Comparison of ENCODE assay signal across 1 cellular context in the genomic region with DNA sequence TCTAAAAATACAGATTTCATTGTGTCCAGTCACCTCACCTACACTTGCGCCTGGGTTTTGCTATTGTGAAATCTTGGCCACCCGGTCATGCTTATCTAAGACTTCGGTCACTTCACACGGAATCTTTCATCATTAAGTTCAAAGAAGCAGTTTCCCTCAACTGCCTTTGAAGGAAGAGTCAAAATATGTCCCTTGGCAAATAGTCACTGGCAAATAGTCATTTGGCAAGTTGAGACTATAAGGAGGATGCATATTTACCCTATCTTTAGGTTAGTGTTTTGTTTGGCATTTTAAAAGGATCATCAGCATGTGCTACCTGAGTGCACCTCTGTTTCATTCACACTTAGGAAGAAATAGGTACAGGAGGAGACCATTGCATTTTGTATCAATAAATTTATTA.
TF ChIP-seq lines count a peak whose summit lies in the region.

No MANE protein-coding gene starts in this region.

TF ChIP-seq in HepG2, 621 proteins besides CTCF, POLR2A, EP300 and RAD21 (continued from another document and continues in another):
- no peak for TF ChIP-seq ZKSCAN5 (CRISPR knock-in tag; IDR thresholded peaks at IDR 0.05)
- TF ChIP-seq WIZ (CRISPR knock-in tag; IDR thresholded peaks at IDR 0.05), result no peak
- 0 out of 2 replicates have a peak, but pooled peaks have one; percentile 66 for TF ChIP-seq TSC22D2 (CRISPR knock-in tag; IDR thresholded peaks at IDR 0.05; ENCODE audit: borderline replicate concordance)
- TF ChIP-seq, protein P1, sequence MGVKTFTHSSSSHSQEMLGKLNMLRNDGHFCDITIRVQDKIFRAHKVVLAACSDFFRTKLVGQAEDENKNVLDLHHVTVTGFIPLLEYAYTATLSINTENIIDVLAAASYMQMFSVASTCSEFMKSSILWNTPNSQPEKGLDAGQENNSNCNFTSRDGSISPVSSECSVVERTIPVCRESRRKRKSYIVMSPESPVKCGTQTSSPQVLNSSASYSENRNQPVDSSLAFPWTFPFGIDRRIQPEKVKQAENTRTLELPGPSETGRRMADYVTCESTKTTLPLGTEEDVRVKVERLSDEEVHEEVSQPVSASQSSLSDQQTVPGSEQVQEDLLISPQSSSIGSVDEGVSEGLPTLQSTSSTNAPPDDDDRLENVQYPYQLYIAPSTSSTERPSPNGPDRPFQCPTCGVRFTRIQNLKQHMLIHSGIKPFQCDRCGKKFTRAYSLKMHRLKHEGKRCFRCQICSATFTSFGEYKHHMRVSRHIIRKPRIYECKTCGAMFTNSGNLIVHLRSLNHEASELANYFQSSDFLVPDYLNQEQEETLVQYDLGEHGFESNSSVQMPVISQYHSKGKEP (CRISPR knock-in tag; IDR thresholded peaks at IDR 0.05), result no peak
- TF ChIP-seq NFRKB (IDR thresholded peaks at IDR 0.05), result no peak
- no peak for TF ChIP-seq AGO1 (IDR thresholded peaks at IDR 0.05; ENCODE audit: low read depth, low read length, poor library complexity, severe bottlenecking)
- TF ChIP-seq PHF20 (CRISPR knock-in tag; IDR thresholded peaks at IDR 0.05), result no peak
- peak; percentile 97 for TF ChIP-seq FOXO1 (CRISPR knock-in tag; IDR thresholded peaks at IDR 0.05)
- TF ChIP-seq, protein P2, sequence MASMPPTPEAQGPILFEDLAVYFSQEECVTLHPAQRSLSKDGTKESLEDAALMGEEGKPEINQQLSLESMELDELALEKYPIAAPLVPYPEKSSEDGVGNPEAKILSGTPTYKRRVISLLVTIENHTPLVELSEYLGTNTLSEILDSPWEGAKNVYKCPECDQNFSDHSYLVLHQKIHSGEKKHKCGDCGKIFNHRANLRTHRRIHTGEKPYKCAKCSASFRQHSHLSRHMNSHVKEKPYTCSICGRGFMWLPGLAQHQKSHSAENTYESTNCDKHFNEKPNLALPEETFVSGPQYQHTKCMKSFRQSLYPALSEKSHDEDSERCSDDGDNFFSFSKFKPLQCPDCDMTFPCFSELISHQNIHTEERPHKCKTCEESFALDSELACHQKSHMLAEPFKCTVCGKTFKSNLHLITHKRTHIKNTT (CRISPR knock-in tag; IDR thresholded peaks at IDR 0.05), result no peak
- TF ChIP-seq SMARCE1 (IDR thresholded peaks at IDR 0.05; ENCODE audit: borderline replicate concordance), result no peak
- TF ChIP-seq TBL1XR1 (IDR thresholded peaks at IDR 0.05; ENCODE audit: borderline replicate concordance, low read length, partially characterized antibody), result peak; percentile 67
- TF ChIP-seq GFI1 (CRISPR knock-in tag; IDR thresholded peaks at IDR 0.05; ENCODE audit: borderline replicate concordance), result peak; percentile 93
- TF ChIP-seq ZNF33A (CRISPR knock-in tag; IDR thresholded peaks at IDR 0.05; ENCODE audit: borderline replicate concordance), result no peak
- no peak for TF ChIP-seq TMF1 (CRISPR knock-in tag; IDR thresholded peaks at IDR 0.05; ENCODE audit: low read depth)
- TF ChIP-seq, protein P3, sequence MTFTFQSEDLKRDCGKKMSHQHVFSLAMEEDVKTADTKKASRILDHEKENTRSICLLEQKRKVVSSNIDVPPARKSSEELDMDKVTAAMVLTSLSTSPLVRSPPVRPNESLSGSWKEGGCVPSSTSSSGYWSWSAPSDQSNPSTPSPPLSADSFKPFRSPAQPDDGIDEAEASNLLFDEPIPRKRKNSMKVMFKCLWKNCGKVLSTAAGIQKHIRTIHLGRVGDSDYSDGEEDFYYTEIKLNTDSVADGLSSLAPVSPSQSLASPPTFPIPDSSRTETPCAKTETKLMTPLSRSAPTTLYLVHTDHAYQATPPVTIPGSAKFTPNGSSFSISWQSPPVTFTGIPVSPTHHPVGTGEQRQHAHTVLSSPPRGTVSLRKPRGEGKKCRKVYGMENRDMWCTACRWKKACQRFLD (CRISPR knock-in tag; IDR thresholded peaks at IDR 0.05; ENCODE audit: borderline replicate concordance), result no peak
- TF ChIP-seq, protein P4, sequence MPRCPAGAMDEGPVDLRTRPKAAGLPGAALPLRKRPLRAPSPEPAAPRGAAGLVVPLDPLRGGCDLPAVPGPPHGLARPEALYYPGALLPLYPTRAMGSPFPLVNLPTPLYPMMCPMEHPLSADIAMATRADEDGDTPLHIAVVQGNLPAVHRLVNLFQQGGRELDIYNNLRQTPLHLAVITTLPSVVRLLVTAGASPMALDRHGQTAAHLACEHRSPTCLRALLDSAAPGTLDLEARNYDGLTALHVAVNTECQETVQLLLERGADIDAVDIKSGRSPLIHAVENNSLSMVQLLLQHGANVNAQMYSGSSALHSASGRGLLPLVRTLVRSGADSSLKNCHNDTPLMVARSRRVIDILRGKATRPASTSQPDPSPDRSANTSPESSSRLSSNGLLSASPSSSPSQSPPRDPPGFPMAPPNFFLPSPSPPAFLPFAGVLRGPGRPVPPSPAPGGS (CRISPR knock-in tag; IDR thresholded peaks at IDR 0.05), result no peak
- TF ChIP-seq, protein P5, sequence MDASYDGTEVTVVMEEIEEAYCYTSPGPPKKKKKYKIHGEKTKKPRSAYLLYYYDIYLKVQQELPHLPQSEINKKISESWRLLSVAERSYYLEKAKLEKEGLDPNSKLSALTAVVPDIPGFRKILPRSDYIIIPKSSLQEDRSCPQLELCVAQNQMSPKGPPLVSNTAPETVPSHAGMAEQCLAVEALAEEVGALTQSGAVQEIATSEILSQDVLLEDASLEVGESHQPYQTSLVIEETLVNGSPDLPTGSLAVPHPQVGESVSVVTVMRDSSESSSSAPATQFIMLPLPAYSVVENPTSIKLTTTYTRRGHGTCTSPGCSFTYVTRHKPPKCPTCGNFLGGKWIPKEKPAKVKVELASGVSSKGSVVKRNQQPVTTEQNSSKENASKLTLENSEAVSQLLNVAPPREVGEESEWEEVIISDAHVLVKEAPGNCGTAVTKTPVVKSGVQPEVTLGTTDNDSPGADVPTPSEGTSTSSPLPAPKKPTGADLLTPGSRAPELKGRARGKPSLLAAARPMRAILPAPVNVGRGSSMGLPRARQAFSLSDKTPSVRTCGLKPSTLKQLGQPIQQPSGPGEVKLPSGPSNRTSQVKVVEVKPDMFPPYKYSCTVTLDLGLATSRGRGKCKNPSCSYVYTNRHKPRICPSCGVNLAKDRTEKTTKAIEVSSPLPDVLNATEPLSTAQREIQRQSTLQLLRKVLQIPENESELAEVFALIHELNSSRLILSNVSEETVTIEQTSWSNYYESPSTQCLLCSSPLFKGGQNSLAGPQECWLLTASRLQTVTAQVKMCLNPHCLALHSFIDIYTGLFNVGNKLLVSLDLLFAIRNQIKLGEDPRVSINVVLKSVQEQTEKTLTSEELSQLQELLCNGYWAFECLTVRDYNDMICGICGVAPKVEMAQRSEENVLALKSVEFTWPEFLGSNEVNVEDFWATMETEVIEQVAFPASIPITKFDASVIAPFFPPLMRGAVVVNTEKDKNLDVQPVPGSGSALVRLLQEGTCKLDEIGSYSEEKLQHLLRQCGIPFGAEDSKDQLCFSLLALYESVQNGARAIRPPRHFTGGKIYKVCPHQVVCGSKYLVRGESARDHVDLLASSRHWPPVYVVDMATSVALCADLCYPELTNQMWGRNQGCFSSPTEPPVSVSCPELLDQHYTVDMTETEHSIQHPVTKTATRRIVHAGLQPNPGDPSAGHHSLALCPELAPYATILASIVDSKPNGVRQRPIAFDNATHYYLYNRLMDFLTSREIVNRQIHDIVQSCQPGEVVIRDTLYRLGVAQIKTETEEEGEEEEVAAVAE (CRISPR knock-in tag; IDR thresholded peaks at IDR 0.05; ENCODE audit: borderline replicate concordance), result peak; percentile 70; the same call in 1 of the 2 replicates
- peak; percentile 86; the same call in 1 of the 2 replicates for TF ChIP-seq STAT5B (CRISPR knock-in tag; IDR thresholded peaks at IDR 0.05)
- peak; percentile 97; the same call in 1 of the 2 replicates for TF ChIP-seq NCOA1 (CRISPR knock-in tag; IDR thresholded peaks at IDR 0.05)
- TF ChIP-seq, protein P6, sequence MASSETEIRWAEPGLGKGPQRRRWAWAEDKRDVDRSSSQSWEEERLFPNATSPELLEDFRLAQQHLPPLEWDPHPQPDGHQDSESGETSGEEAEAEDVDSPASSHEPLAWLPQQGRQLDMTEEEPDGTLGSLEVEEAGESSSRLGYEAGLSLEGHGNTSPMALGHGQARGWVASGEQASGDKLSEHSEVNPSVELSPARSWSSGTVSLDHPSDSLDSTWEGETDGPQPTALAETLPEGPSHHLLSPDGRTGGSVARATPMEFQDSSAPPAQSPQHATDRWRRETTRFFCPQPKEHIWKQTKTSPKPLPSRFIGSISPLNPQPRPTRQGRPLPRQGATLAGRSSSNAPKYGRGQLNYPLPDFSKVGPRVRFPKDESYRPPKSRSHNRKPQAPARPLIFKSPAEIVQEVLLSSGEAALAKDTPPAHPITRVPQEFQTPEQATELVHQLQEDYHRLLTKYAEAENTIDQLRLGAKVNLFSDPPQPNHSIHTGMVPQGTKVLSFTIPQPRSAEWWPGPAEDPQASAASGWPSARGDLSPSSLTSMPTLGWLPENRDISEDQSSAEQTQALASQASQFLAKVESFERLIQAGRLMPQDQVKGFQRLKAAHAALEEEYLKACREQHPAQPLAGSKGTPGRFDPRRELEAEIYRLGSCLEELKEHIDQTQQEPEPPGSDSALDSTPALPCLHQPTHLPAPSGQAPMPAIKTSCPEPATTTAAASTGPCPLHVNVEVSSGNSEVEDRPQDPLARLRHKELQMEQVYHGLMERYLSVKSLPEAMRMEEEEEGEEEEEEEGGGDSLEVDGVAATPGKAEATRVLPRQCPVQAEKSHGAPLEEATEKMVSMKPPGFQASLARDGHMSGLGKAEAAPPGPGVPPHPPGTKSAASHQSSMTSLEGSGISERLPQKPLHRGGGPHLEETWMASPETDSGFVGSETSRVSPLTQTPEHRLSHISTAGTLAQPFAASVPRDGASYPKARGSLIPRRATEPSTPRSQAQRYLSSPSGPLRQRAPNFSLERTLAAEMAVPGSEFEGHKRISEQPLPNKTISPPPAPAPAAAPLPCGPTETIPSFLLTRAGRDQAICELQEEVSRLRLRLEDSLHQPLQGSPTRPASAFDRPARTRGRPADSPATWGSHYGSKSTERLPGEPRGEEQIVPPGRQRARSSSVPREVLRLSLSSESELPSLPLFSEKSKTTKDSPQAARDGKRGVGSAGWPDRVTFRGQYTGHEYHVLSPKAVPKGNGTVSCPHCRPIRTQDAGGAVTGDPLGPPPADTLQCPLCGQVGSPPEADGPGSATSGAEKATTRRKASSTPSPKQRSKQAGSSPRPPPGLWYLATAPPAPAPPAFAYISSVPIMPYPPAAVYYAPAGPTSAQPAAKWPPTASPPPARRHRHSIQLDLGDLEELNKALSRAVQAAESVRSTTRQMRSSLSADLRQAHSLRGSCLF (CRISPR knock-in tag; IDR thresholded peaks at IDR 0.05; ENCODE audit: borderline replicate concordance), result no peak
- TF ChIP-seq PAF1 (CRISPR knock-in tag; IDR thresholded peaks at IDR 0.05), result no peak
- TF ChIP-seq SNAI1 (CRISPR knock-in tag; IDR thresholded peaks at IDR 0.05; ENCODE audit: borderline replicate concordance), result 0 out of 2 replicates have a peak, but pooled peaks have one; percentile 42
- TF ChIP-seq, protein P7, sequence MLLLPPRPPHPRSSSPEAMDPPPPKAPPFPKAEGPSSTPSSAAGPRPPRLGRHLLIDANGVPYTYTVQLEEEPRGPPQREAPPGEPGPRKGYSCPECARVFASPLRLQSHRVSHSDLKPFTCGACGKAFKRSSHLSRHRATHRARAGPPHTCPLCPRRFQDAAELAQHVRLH (CRISPR knock-in tag; IDR thresholded peaks at IDR 0.05; ENCODE audit: borderline replicate concordance, low read depth), result peak; percentile 65; the same call in 1 of the 2 replicates
- TF ChIP-seq, protein P8, sequence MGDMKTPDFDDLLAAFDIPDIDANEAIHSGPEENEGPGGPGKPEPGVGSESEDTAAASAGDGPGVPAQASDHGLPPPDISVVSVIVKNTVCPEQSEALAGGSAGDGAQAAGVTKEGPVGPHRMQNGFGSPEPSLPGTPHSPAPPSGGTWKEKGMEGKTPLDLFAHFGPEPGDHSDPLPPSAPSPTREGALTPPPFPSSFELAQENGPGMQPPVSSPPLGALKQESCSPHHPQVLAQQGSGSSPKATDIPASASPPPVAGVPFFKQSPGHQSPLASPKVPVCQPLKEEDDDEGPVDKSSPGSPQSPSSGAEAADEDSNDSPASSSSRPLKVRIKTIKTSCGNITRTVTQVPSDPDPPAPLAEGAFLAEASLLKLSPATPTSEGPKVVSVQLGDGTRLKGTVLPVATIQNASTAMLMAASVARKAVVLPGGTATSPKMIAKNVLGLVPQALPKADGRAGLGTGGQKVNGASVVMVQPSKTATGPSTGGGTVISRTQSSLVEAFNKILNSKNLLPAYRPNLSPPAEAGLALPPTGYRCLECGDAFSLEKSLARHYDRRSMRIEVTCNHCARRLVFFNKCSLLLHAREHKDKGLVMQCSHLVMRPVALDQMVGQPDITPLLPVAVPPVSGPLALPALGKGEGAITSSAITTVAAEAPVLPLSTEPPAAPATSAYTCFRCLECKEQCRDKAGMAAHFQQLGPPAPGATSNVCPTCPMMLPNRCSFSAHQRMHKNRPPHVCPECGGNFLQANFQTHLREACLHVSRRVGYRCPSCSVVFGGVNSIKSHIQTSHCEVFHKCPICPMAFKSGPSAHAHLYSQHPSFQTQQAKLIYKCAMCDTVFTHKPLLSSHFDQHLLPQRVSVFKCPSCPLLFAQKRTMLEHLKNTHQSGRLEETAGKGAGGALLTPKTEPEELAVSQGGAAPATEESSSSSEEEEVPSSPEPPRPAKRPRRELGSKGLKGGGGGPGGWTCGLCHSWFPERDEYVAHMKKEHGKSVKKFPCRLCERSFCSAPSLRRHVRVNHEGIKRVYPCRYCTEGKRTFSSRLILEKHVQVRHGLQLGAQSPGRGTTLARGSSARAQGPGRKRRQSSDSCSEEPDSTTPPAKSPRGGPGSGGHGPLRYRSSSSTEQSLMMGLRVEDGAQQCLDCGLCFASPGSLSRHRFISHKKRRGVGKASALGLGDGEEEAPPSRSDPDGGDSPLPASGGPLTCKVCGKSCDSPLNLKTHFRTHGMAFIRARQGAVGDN (CRISPR knock-in tag; IDR thresholded peaks at IDR 0.05), result no peak
- TF ChIP-seq, protein P9, sequence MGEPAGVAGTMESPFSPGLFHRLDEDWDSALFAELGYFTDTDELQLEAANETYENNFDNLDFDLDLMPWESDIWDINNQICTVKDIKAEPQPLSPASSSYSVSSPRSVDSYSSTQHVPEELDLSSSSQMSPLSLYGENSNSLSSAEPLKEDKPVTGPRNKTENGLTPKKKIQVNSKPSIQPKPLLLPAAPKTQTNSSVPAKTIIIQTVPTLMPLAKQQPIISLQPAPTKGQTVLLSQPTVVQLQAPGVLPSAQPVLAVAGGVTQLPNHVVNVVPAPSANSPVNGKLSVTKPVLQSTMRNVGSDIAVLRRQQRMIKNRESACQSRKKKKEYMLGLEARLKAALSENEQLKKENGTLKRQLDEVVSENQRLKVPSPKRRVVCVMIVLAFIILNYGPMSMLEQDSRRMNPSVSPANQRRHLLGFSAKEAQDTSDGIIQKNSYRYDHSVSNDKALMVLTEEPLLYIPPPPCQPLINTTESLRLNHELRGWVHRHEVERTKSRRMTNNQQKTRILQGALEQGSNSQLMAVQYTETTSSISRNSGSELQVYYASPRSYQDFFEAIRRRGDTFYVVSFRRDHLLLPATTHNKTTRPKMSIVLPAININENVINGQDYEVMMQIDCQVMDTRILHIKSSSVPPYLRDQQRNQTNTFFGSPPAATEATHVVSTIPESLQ (CRISPR knock-in tag; conservative IDR thresholded peaks at IDR 0.05), result no peak
- no peak for TF ChIP-seq ARHGAP35 (CRISPR knock-in tag; IDR thresholded peaks at IDR 0.05; ENCODE audit: borderline replicate concordance)
- no peak for TF ChIP-seq CHCHD3 (CRISPR knock-in tag; IDR thresholded peaks at IDR 0.05)
- TF ChIP-seq, protein P10, sequence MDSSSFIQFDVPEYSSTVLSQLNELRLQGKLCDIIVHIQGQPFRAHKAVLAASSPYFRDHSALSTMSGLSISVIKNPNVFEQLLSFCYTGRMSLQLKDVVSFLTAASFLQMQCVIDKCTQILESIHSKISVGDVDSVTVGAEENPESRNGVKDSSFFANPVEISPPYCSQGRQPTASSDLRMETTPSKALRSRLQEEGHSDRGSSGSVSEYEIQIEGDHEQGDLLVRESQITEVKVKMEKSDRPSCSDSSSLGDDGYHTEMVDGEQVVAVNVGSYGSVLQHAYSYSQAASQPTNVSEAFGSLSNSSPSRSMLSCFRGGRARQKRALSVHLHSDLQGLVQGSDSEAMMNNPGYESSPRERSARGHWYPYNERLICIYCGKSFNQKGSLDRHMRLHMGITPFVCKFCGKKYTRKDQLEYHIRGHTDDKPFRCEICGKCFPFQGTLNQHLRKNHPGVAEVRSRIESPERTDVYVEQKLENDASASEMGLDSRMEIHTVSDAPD (CRISPR knock-in tag; IDR thresholded peaks at IDR 0.05), result peak; percentile 95
